In genomic region chr9:3760031-3760430, GRCh38 we compare ENCODE assay signal across 1 cellular context.
TF ChIP-seq lines count a peak whose summit lies in the region.

No MANE protein-coding gene starts in this region.

TF ChIP-seq in WTC11, 78 proteins besides CTCF, POLR2A, EP300 and RAD21 (continued from another document):
- TF ChIP-seq ZNF512 (CRISPR knock-in tag; IDR thresholded peaks at IDR 0.05; ENCODE audit: borderline replicate concordance) (no peak), ZNF532 (CRISPR knock-in tag; IDR thresholded peaks at IDR 0.05; ENCODE audit: borderline replicate concordance) (no peak), TCF7 (CRISPR knock-in tag; IDR thresholded peaks at IDR 0.05; ENCODE audit: low read depth) (no peak)
